ENCODE assay signal across 8 cellular contexts in the genomic region with DNA sequence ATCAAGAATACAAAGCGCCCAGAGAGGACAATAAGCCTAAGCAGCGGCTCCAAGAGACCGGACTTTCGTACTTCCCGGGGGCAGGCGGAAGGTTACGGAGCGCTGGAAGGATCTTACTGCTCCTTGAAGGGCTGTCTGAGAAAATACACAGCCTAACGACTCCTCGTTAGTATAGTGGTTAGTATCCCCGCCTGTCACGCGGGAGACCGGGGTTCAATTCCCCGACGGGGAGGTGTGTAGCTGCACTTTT. TPM values are rescaled to one million over a fixed set of nuclear protein-coding genes. Genes with fewer than 3 reads are reported as not detected.
DNase-seq lines count a peak whose midpoint lies in the region; ATAC-seq, FAIRE-seq and TF ChIP-seq lines count a peak whose summit lies in the region.

No MANE protein-coding gene starts in this region.

- H3K27ac Mint-ChIP-seq in immature natural killer cell, result peak overlapping the region; percentile 98 to 99 (median 99)

- H3K36me3 ChIP-seq in bronchial epithelial cell (ENCODE audit: control insufficient read depth, insufficient read depth, low read length), result no peaks in the 10 kb centered on the region

- H3K27me3 Mint-ChIP-seq in immature natural killer cell (ENCODE audit: low read depth in 3 of 3), result peaks cover 24 to 30% (median 26%) of the 10 kb centered on the region in 3 donors

- FAIRE-seq in bronchial epithelial cell (lab: Jason Lieb, UNC), result no peak

- peaks cover 0 to 14% (median 5%) of the 10 kb centered on the region in 6 donors for H3K9me3 Mint-ChIP-seq in immature natural killer cell

- peaks cover 0 to 4% (median 0%) of the 10 kb centered on the region in 3 donors for H3K36me3 Mint-ChIP-seq in immature natural killer cell

- no peaks in the 10 kb centered on the region for H3K27me3 ChIP-seq in bronchial epithelial cell (ENCODE audit: control insufficient read depth, insufficient read depth, low read length)

- H3K4me3 ChIP-seq in WI38 (ENCODE audit: low read depth, low read length) (peak overlapping the region; percentile 63), bronchial epithelial cell (ENCODE audit: low read depth, low read length) (peak overlapping the region; percentile 62)

- TF ChIP-seq CTCF in WI38 (IDR thresholded peaks at IDR 0.05; ENCODE audit: low read depth, low read length), result no peak
- no peak for TF ChIP-seq CTCF in bronchial epithelial cell (IDR thresholded peaks at IDR 0.05; ENCODE audit: insufficient read depth, low read length, severe bottlenecking)

- peak overlapping the region; percentile 93 to 100 (median 98) for H3K4me3 Mint-ChIP-seq in immature natural killer cell

- DNase-seq in NCI-H524 (lab: John Stamatoyannopoulos, UW), result peak; percentile 90 to 96
- no peak for DNase-seq in NCI-H524 treated with DMSO at 0.1 percent for 48 hours (lab: John Stamatoyannopoulos, UW)
- DNase-seq in NCI-H2081 treated with DMSO at 0.1 percent for 48 hours (lab: John Stamatoyannopoulos, UW), result peak; percentile 74
- peak; percentile 85 for DNase-seq in bronchial epithelial cell (ENCODE audit: low read depth)
- peak; percentile 87 to 88 (median 87) for DNase-seq in immature natural killer cell
- DNase-seq in smooth muscle cell of the brain vasculature (ENCODE audit: low read depth, low spot score), result peak; percentile 88

- ATAC-seq in HG02943 (IDR thresholded peaks at IDR 0.05; ENCODE audit: low read depth, unreplicated experiment), result peak; percentile 68

- peaks cover 25 to 30% of the 10 kb centered on the region in 2 donors for H3K4me1 Mint-ChIP-seq in immature natural killer cell

RNA-seq across cellular contexts. Expression of a gene that starts 12.1 kb away (rescaled TPM):
- 34.1 and 45.0 TPM in 2 replicates for total RNA-seq in bronchial epithelial cell
- 10 to 100 TPM; 25.6 to 43.7 (median 35.9) TPM for polyA plus RNA-seq in immature natural killer cell
